Comparison of ENCODE assay signal across 8 cellular contexts in genomic region chr1:26500488-26501175, GRCh38. TPM values are rescaled to one million over a fixed set of nuclear protein-coding genes. Genes with fewer than 3 reads are reported as not detected.
DNase-seq lines count a peak whose midpoint lies in the region; ATAC-seq and TF ChIP-seq lines count a peak whose summit lies in the region.

No MANE protein-coding gene starts in this region.

- peak overlapping the region; percentile 89 for H3K4me3 Mint-ChIP-seq in dendritic cell treated with granulocyte-macrophage colony-stimulating factor and Interleukin-4, amounts not matched to agents 40 ng/mL and 50 ng/mL, for 4 days

- peaks cover 29% of the 10 kb centered on the region for H3K4me1 Mint-ChIP-seq in dendritic cell treated with granulocyte-macrophage colony-stimulating factor and Interleukin-4, amounts not matched to agents 40 ng/mL and 50 ng/mL, for 4 days (ENCODE audit: low read depth)

- peaks cover 17% of the 10 kb centered on the region for H3K36me3 Mint-ChIP-seq in dendritic cell treated with granulocyte-macrophage colony-stimulating factor and Interleukin-4, amounts not matched to agents 40 ng/mL and 50 ng/mL, for 4 days (ENCODE audit: low read depth)

- WGBS in lower leg skin, 2 donors, result 1 to 2% methylated on average over 28 to 70 of the region's 74 CpGs

- intact Hi-C loops in dendritic cell treated with granulocyte-macrophage colony-stimulating factor and Interleukin-4, amounts not matched to agents 40 ng/mL and 50 ng/mL, for 4 days (cut with micrococcal nuclease), result loop anchor here (2.0 to 5.0 kb wide), 3 partner anchors 28 to 288 kb away; partner anchors contain the start of gene HMGN2
- intact Hi-C loops in lower leg skin (cut with DNase I; ENCODE audit: low total_unique reads), result no loop called here

- TF ChIP-seq POLR2A in lower leg skin (IDR thresholded peaks at IDR 0.05), result no peak

- no peak for TF ChIP-seq CTCF in lower leg skin (IDR thresholded peaks at IDR 0.05)

- peak overlapping the region; percentile 94 for H3K27ac Mint-ChIP-seq in dendritic cell treated with granulocyte-macrophage colony-stimulating factor and Interleukin-4, amounts not matched to agents 40 ng/mL and 50 ng/mL, for 4 days

- ATAC-seq in GM18907 (IDR thresholded peaks at IDR 0.05; ENCODE audit: unreplicated experiment) (peak; percentile 61), HG03135 (IDR thresholded peaks at IDR 0.05; ENCODE audit: unreplicated experiment) (peak; percentile 67)

- DNase-seq in AG08395 (ENCODE audit: low spot score), result peak; percentile 91
- peak; percentile 67 to 88 for DNase-seq in NCI-H446 (lab: John Stamatoyannopoulos, UW)
- DNase-seq in activated CD4-positive, alpha-beta T cell treated with anti-CD3 and anti-CD28 coated beads, Interleukin-2, amount 50 U/mL, for 4 hours, result peak; percentile 87
- DNase-seq in lower leg skin (ENCODE audit: low spot score in 2 of 2), result peak; percentile 82 to 98
- peak; percentile 90 for DNase-seq in stimulated activated CD4-positive, alpha-beta T cell treated with anti-CD3 and anti-CD28 coated beads, Interleukin-4, amount 100 ng/mL, for 24 hours

- H3K9me3 Mint-ChIP-seq in dendritic cell treated with granulocyte-macrophage colony-stimulating factor and Interleukin-4, amounts not matched to agents 40 ng/mL and 50 ng/mL, for 4 days, result no peaks in the 10 kb centered on the region

- H3K27me3 Mint-ChIP-seq in dendritic cell treated with granulocyte-macrophage colony-stimulating factor and Interleukin-4, amounts not matched to agents 40 ng/mL and 50 ng/mL, for 4 days, result no peaks in the 10 kb centered on the region

- peak overlapping the region; percentile 61 for H3K4me3 ChIP-seq in lower leg skin (ENCODE audit: low read depth, poor library complexity, severe bottlenecking)

RNA-seq across cellular contexts. Expression of gene HMGN2, which starts 28.4 kb away (rescaled TPM):
- 100 to 1,000 TPM; 128 to 224 (median 167) TPM for total RNA-seq in lower leg skin

RNA-seq across cellular contexts. Expression of gene RPS6KA1, which starts 28.9 kb away (rescaled TPM):
- total RNA-seq in lower leg skin, result 10 to 100 TPM; 34.1 to 72.6 (median 38.2) TPM

Comparison
In these comparisons a context has a peak if more than half of its experiments do, and no peak if none do; other contexts are left out.
1. Peak in every context shown above with its lines: DNase-seq, ATAC-seq and H3K4me3 ChIP-seq.